In genomic region chr2:1743396-1744150, GRCh38 we compare ENCODE assay signal across 9 cellular contexts. TPM values are rescaled to one million over a fixed set of nuclear protein-coding genes. Genes with fewer than 3 reads are reported as not detected.
DNase-seq lines count a peak whose midpoint lies in the region; ATAC-seq and TF ChIP-seq lines count a peak whose summit lies in the region.
"Had no signal": no experiment of that assay in that cellular context is flagged by ENCODE, and none has a peak within 500 bp of the region (broad histone marks: within the 10 kb centered on the region; RNA-seq: fewer than 3 reads in every experiment).

No MANE protein-coding gene starts in this region.

- no peaks in the 10 kb centered on the region for H3K4me1 Mint-ChIP-seq in stimulated activated effector memory CD8-positive, alpha-beta T cell treated with anti-CD3 and anti-CD28 coated beads, Interleukin-12 subunit alpha, Interleukin-12 subunit beta, amount 100 ng/mL, for 72 hours

- H3K27ac Mint-ChIP-seq in stimulated activated effector memory CD8-positive, alpha-beta T cell treated with anti-CD3 and anti-CD28 coated beads, Interleukin-12 subunit alpha, Interleukin-12 subunit beta, amount 100 ng/mL, for 72 hours, result no peak overlapping the region

- no peaks in the 10 kb centered on the region for H3K9me3 ChIP-seq in HUES64 (ENCODE audit: insufficient read depth, low read depth, low read length)

- H3K9ac ChIP-seq in HUES64 (ENCODE audit: low read depth, low read length), result peak overlapping the region; percentile 72

- in situ Hi-C loops in astrocyte of the cerebellum (cut with HindIII; ENCODE audit: low sequenced_read_pairs), result loop anchor here (5.0 kb wide), 1 partner anchor 151 kb away; no protein-coding TSS in a partner anchor

- H3K36me3 Mint-ChIP-seq in stimulated activated effector memory CD8-positive, alpha-beta T cell treated with anti-CD3 and anti-CD28 coated beads, Interleukin-12 subunit alpha, Interleukin-12 subunit beta, amount 100 ng/mL, for 72 hours, result no peaks in the 10 kb centered on the region

- no peak for TF ChIP-seq CTCF in astrocyte of the cerebellum (IDR thresholded peaks at IDR 0.05; ENCODE audit: low read depth, low read length, missing control alignments)

- H3K27me3 ChIP-seq in HUES64 (ENCODE audit: insufficient read depth, low read length), result peaks cover 20% of the 10 kb centered on the region

- no peak for ATAC-seq in stimulated activated effector memory CD8-positive, alpha-beta T cell treated with anti-CD3 and anti-CD28 coated beads, Interleukin-12 subunit alpha, Interleukin-12 subunit beta, amount 100 ng/mL, for 72 hours
- ATAC-seq in HG02884 (IDR thresholded peaks at IDR 0.05; ENCODE audit: unreplicated experiment), result no peak

- 0 out of 2 replicates have a peak, but pooled peaks cover 2% of the 10 kb centered on the region for H3K36me3 ChIP-seq in HUES64 (ENCODE audit: insufficient read depth, low read length)

- H3K27ac ChIP-seq in HUES64 (ENCODE audit: low read depth, low read length), result peak overlapping the region; percentile 80

- peak overlapping the region; percentile 94 for H3K4me3 ChIP-seq in HUES64 (ENCODE audit: low read length)
- peak overlapping the region; percentile 78 for H3K4me3 ChIP-seq in astrocyte of the cerebellum (ENCODE audit: low read depth, low read length)

- no peaks in the 10 kb centered on the region for H3K9me3 Mint-ChIP-seq in stimulated activated effector memory CD8-positive, alpha-beta T cell treated with anti-CD3 and anti-CD28 coated beads, Interleukin-12 subunit alpha, Interleukin-12 subunit beta, amount 100 ng/mL, for 72 hours

- 1% methylated on average over 59 of the region's 71 CpGs for WGBS in HUES64

- H3K4me3 Mint-ChIP-seq in stimulated activated effector memory CD8-positive, alpha-beta T cell treated with anti-CD3 and anti-CD28 coated beads, Interleukin-12 subunit alpha, Interleukin-12 subunit beta, amount 100 ng/mL, for 72 hours, result peak overlapping the region; percentile 47

- peaks cover 17% of the 10 kb centered on the region for H3K4me1 ChIP-seq in HUES64 (ENCODE audit: insufficient read depth, low read length)

- DNase-seq in astrocyte of the cerebellum (ENCODE audit: low read depth), result no peak
- peak; percentile 67 for DNase-seq in iPS-NIHi7 (ENCODE audit: extremely low spot score)
- DNase-seq in stimulated activated effector memory CD8-positive, alpha-beta T cell treated with anti-CD3 and anti-CD28 coated beads, Interleukin-12 subunit alpha, Interleukin-12 subunit beta, amount 100 ng/mL, for 72 hours (ENCODE audit: low spot score in 2 of 2), result no peak
- DNase-seq in KG1 (lab: John Stamatoyannopoulos, UW), result no peak
- no peak for DNase-seq in NOMO-1 (lab: John Stamatoyannopoulos, UW; ENCODE audit: unreplicated experiment in 2 of 2)
- DNase-seq in COLO829 (ENCODE audit: low spot score), result no peak
- DNase-seq: effector CD4-positive, alpha-beta T cell had no signal

RNA-seq across cellular contexts. Expression of gene PXDN, which starts 0.7 kb away (rescaled TPM):
- polyA plus RNA-seq in HUES64 (2013, experiment 1 of 2), result 80.4 TPM
- polyA plus RNA-seq in HUES64 (2013, experiment 2 of 2), result 87.2 TPM
